In the genomic region with DNA sequence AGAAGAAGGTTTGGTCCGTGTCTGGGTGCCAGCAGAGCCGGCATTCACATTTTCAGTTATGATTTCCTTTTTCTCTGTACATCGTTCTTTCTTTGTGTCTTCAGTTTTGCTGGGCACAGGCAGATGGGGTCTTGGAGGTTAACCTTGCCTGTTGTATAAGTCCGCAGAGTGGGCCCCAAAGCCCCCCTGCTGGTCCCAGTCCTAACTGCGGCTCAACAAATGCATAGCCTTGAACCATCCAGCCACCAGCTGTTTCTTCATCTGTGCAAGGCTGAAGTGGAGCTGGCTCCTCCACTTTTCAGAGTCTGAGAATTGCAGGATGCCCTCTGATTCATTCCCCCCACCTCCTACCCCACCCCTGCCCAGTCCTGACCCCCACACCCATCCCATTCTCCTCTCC, we compare ENCODE assay signal across 16 cellular contexts.
DNase-seq lines count a peak whose midpoint lies in the region; FAIRE-seq and TF ChIP-seq lines count a peak whose summit lies in the region.
"Had no signal": no experiment of that assay in that cellular context is flagged by ENCODE, and none has a peak within 500 bp of the region (broad histone marks: within the 10 kb centered on the region; RNA-seq: fewer than 3 reads in every experiment).

No MANE protein-coding gene starts in this region.

- no peak overlapping the region for H2BK20ac ChIP-seq in H1 (ENCODE audit: low read length)

- no peak overlapping the region for H3K4me3 ChIP-seq in GM06990 (replicated peaks; ENCODE audit: low read depth, low read length)
- H3K4me3 ChIP-seq in H1 (ENCODE audit: extremely low read depth in 1 of 4, insufficient read depth in 2 of 4, low read depth in 3 of 4, low read length in 4 of 4) = no peak overlapping the region
- H3K4me3 ChIP-seq: GM23248 had no signal

- no peak overlapping the region for H2BK120ac ChIP-seq in H1 (replicated peaks; ENCODE audit: low read depth, low read length)

- TF ChIP-seq CTCF in GM06990 (IDR thresholded peaks at IDR 0.05; ENCODE audit: insufficient read depth, low read length, poor library complexity, severe bottlenecking) (peak; percentile 2), H1 (IDR thresholded peaks at IDR 0.05; ENCODE audit: control extremely low read depth in 1 of 3, insufficient read depth in 1 of 3, low read depth in 1 of 3, low read length in 3 of 3) (peak in 2 of 3 experiments; percentile 3 to 4; a peak in 1 of 4 replicates)

- no peak overlapping the region for H2BK12ac ChIP-seq in H1 (ENCODE audit: low read depth, low read length)

- no peaks in the 10 kb centered on the region for H3K79me1 ChIP-seq in H1 (ENCODE audit: low read depth, low read length)

- H4K8ac ChIP-seq in H1 (ENCODE audit: extremely low read depth, insufficient read depth, low read length) = no peak overlapping the region

- no peaks in the 10 kb centered on the region for H3K9me3 ChIP-seq in H1 (ENCODE audit: insufficient read depth in 2 of 2, low read depth in 1 of 2, low read length in 1 of 2)

- no peak overlapping the region for H3K27ac ChIP-seq in H1 (ENCODE audit: low read depth, low read length)
- H3K27ac ChIP-seq: C4-2B, GM23248 had no signal

- H3K4ac ChIP-seq in H1 (replicated peaks; ENCODE audit: insufficient read length, low read depth, low read length) = no peak overlapping the region

- H3K27ac Mint-ChIP-seq in activated CD4-positive, alpha-beta T cell treated with anti-CD3 and anti-CD28 coated beads, Interleukin-2, amount 10 ng/mL, durations not matched to agents 7 days and 5 days = no peak overlapping the region
- H3K27ac Mint-ChIP-seq: B cell; CD4-positive, alpha-beta memory T cell had no signal

- H3K79me2 ChIP-seq in H1 (ENCODE audit: control insufficient read depth in 1 of 2, insufficient read depth in 2 of 2, low read length in 2 of 2) = no peaks in the 10 kb centered on the region

- no peak overlapping the region for H3K9ac ChIP-seq in H1 (replicated peaks in 1 of 4; ENCODE audit: extremely low read depth in 1 of 4, low read depth in 3 of 4, low read length in 3 of 4)
- H3K9ac ChIP-seq: GM23248 had no signal

- peak in 1 of 2 experiments; percentile 32; a peak in 1 of 4 replicates for TF ChIP-seq RAD21 in H1 (IDR thresholded peaks at IDR 0.05 in 1 of 2, conservative IDR thresholded peaks at IDR 0.05 in 1 of 2; ENCODE audit: low read depth in 2 of 2, low read length in 2 of 2)

- CTCF ChIA-PET in H1 (lab: Charles Lee; ENCODE audit: partially characterized antibody) = interaction anchor here (0.5 to 2.6 kb wide), 8 partner anchors 9 to 518 kb away, joined by 3 to 7 read pairs (median 4); no protein-coding TSS in a partner anchor
- CTCF ChIA-PET in activated CD4-positive, alpha-beta T cell treated with anti-CD3 and anti-CD28 coated beads, Interleukin-2, amount 10 ng/mL, durations not matched to agents 7 days and 5 days (lab: Charles Lee) = no interaction called here

- H2AFZ ChIP-seq in H1 (ENCODE audit: low read length) = no peak overlapping the region
- H2AFZ ChIP-seq: GM23248 had no signal

- no peak overlapping the region for H4K91ac ChIP-seq in H1 (replicated peaks; ENCODE audit: insufficient read length, low read length)

- H3K4me1 ChIP-seq in H1 (replicated peaks in 1 of 4; ENCODE audit: control insufficient read depth in 3 of 4, insufficient read depth in 4 of 4, low read length in 3 of 4) = no peaks in the 10 kb centered on the region

- peaks cover 4% of the 10 kb centered on the region for H3K27me3 Mint-ChIP-seq in activated CD4-positive, alpha-beta T cell treated with anti-CD3 and anti-CD28 coated beads, Interleukin-2, amount 10 ng/mL, durations not matched to agents 7 days and 5 days

- no peak for FAIRE-seq in H1 (lab: Jason Lieb, UNC)
- FAIRE-seq: A204.1, HepG2 had no signal

- POLR2A ChIA-PET in H1 (lab: Charles Lee; ENCODE audit: partially characterized antibody) = no interaction called here
- POLR2A ChIA-PET in activated CD4-positive, alpha-beta T cell treated with anti-CD3 and anti-CD28 coated beads, Interleukin-2, amount 10 ng/mL, durations not matched to agents 7 days and 5 days (lab: Charles Lee) = no interaction called here

- H4K20me1 ChIP-seq in H1 (replicated peaks in 1 of 2; ENCODE audit: control insufficient read depth in 1 of 2, insufficient read depth in 2 of 2, low read length in 2 of 2) = no peaks in the 10 kb centered on the region

- H2BK5ac ChIP-seq in H1 (ENCODE audit: low read depth, low read length) = no peak overlapping the region

- H3K4me1 Mint-ChIP-seq in activated CD4-positive, alpha-beta T cell treated with anti-CD3 and anti-CD28 coated beads, Interleukin-2, amount 10 ng/mL, durations not matched to agents 7 days and 5 days = no peaks in the 10 kb centered on the region
- H3K4me1 Mint-ChIP-seq: B cell; CD4-positive, alpha-beta memory T cell had no signal

- H3K23ac ChIP-seq in H1 (ENCODE audit: insufficient read length) = no peak overlapping the region

- H3K4me3 Mint-ChIP-seq in activated CD4-positive, alpha-beta T cell treated with anti-CD3 and anti-CD28 coated beads, Interleukin-2, amount 10 ng/mL, durations not matched to agents 7 days and 5 days = no peak overlapping the region
- H3K4me3 Mint-ChIP-seq: B cell; CD4-positive, alpha-beta memory T cell had no signal

- H3K23me2 ChIP-seq in H1 (ENCODE audit: low read depth, low read length) = no peaks in the 10 kb centered on the region

- 79% methylated on average over 5 of the region's 5 CpGs; no CpG with 5 or more reads in 1 of the 2 experiments for WGBS in H1 (ENCODE audit: extremely low coverage in 1 of 2, insufficient coverage in 1 of 2, insufficient read length in 1 of 2, insufficient replicate concordance in 2 of 2, low coverage in 1 of 2, low lambda C conversion rate in 2 of 2, missing lambda C conversion rate in 1 of 2), 2 experiments

- TF ChIP-seq EP300 in H1 (IDR thresholded peaks at IDR 0.05; ENCODE audit: borderline replicate concordance in 1 of 2, low read depth in 2 of 2, low read length in 2 of 2) = no peak

- no peak overlapping the region for H2AK5ac ChIP-seq in H1 (ENCODE audit: low read depth, low read length)

- no peak overlapping the region for H2BK15ac ChIP-seq in H1 (ENCODE audit: low read length)

- no peak overlapping the region for H3K56ac ChIP-seq in H1 (replicated peaks; ENCODE audit: insufficient read length, low read depth, low read length)

- no peak for TF ChIP-seq POLR2A in H1 (IDR thresholded peaks at IDR 0.05; ENCODE audit: control extremely low read depth in 1 of 2, low read depth in 2 of 2, low read length in 2 of 2)

- DNase-seq in GM06990 (ENCODE audit: extremely low read depth, insufficient read length) (no peak), NCI-H524 (lab: John Stamatoyannopoulos, UW) (peak; percentile 90 to 91), H1 (ENCODE audit: low read depth in 1 of 2, low spot score in 2 of 2) (no peak), posterior vena cava (ENCODE audit: low spot score) (peak; percentile 35), NCI-H774 (lab: John Stamatoyannopoulos, UW) (no peak), cerebellum (ENCODE audit: low spot score) (no peak)
- no peak for DNase-seq in activated CD4-positive, alpha-beta T cell treated with anti-CD3 and anti-CD28 coated beads, Interleukin-2, amount 10 ng/mL, durations not matched to agents 7 days and 5 days
- DNase-seq: CD4-positive, alpha-beta memory T cell; DND-41; GDM1; H7 had no signal

- no peak overlapping the region for H3K14ac ChIP-seq in H1 (ENCODE audit: insufficient read length)

- no peaks in the 10 kb centered on the region for H3K9me3 Mint-ChIP-seq in activated CD4-positive, alpha-beta T cell treated with anti-CD3 and anti-CD28 coated beads, Interleukin-2, amount 10 ng/mL, durations not matched to agents 7 days and 5 days

- H3K36me3 Mint-ChIP-seq in activated CD4-positive, alpha-beta T cell treated with anti-CD3 and anti-CD28 coated beads, Interleukin-2, amount 10 ng/mL, durations not matched to agents 7 days and 5 days (ENCODE audit: low read depth) = no peaks in the 10 kb centered on the region
- H3K36me3 Mint-ChIP-seq: CD4-positive, alpha-beta memory T cell had no signal

- intact Hi-C loops in posterior vena cava (cut with DNase I) = no loop called here

- H3K36me3 ChIP-seq in GM06990 (ENCODE audit: control insufficient read depth, insufficient read depth, low read length) (no peaks in the 10 kb centered on the region), H1 (ENCODE audit: control insufficient read depth in 2 of 4, insufficient read depth in 4 of 4, low read length in 3 of 4) (no peaks in the 10 kb centered on the region)

- H3K18ac ChIP-seq in H1 (ENCODE audit: extremely low read depth, low read length) = no peak overlapping the region

- H4K5ac ChIP-seq in H1 (ENCODE audit: insufficient read length, low read depth, low read length) = no peak overlapping the region

- H3K4me2 ChIP-seq in H1 (ENCODE audit: insufficient read depth in 1 of 2, low read depth in 2 of 2, low read length in 2 of 2) = no peak overlapping the region

- H3K27me3 ChIP-seq in GM06990 (replicated peaks; ENCODE audit: control insufficient read depth, insufficient read depth, low read length) = peaks cover 2% of the 10 kb centered on the region
- H3K27me3 ChIP-seq in H1 (replicated peaks in 1 of 4; ENCODE audit: control insufficient read depth in 3 of 4, extremely low read depth in 1 of 4, insufficient read depth in 3 of 4, low read length in 3 of 4) = no peaks in the 10 kb centered on the region

TF ChIP-seq in H1, 55 proteins besides CTCF, POLR2A, EP300 and RAD21:
- TF ChIP-seq SIX5 (IDR thresholded peaks at IDR 0.05; ENCODE audit: low read depth, low read length) = no peak
- TF ChIP-seq, protein P1, sequence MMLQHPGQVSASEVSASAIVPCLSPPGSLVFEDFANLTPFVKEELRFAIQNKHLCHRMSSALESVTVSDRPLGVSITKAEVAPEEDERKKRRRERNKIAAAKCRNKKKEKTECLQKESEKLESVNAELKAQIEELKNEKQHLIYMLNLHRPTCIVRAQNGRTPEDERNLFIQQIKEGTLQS (IDR thresholded peaks at IDR 0.05; ENCODE audit: insufficient read depth, low read depth, low read length) = no peak
TF ChIP-seq in H1: peak in this region for 0.

Comparison
In these comparisons a context has a peak if more than half of its experiments do, and no peak if none do; other contexts are left out.
1. DNase-seq: peak in NCI-H524 (2 of 2) and posterior vena cava (single experiment); none in GM06990 (single experiment), H1 (0 of 2), NCI-H774 (single experiment), activated CD4-positive, alpha-beta T cell treated with anti-CD3 and anti-CD28 coated beads, Interleukin-2, amount 10 ng/mL, durations not matched to agents 7 days and 5 days (single experiment) and cerebellum (single experiment).